17 cellular contexts compared by ENCODE assay signal in genomic region chr1:200525167-200526123, GRCh38.
A peak's percentile ranks its signal among the peaks of the same experiment; 100 is the strongest.
DNase-seq lines count a peak whose midpoint lies in the region; ATAC-seq, FAIRE-seq and TF ChIP-seq lines count a peak whose summit lies in the region.
"Had no signal": no experiment of that assay in that cellular context is flagged by ENCODE, and none has a peak within 500 bp of the region (broad histone marks: within the 10 kb centered on the region; RNA-seq: fewer than 3 reads in every experiment).

No MANE protein-coding gene starts in this region.

- intact Hi-C loops in GM12878 (cut with micrococcal nuclease; ENCODE audit: unreplicated experiment): no loop called here

- CTCF ChIA-PET in A549 (lab: Yijun Ruan, JAX): interaction anchor here (1.5 kb wide), 1 partner anchor 16 kb away, joined by 4 read pairs; no protein-coding TSS in a partner anchor
- CTCF ChIA-PET in GM12878 (lab: Yijun Ruan, JAX): interaction anchor here (1.0 kb wide), 1 partner anchor 14 kb away, joined by 4 read pairs; no protein-coding TSS in a partner anchor

- BruUV-seq in GM12878 (replicated peaks; lab: Mats Ljungman, UMichigan): no TSS peak

- H3K9me3 Mint-ChIP-seq in mesothelial cell of epicardium: no peaks in the 10 kb centered on the region
- H3K9me3 Mint-ChIP-seq: activated CD4-positive, alpha-beta memory T cell treated with anti-CD3 and anti-CD28 coated beads for 36 hours; activated T-helper 1 cell treated with anti-CD3 and anti-CD28 coated beads, Interleukin-12 subunit alpha, Interleukin-12 subunit beta, Interleukin-2, Interleukin-4 antibody, amounts not matched to agents 30 ng/mL and 10 ng/mL and 1 ng/mL, durations not matched to agents 14 hours and 24 hours and 36 hours; memory B cell had no signal

- H3K79me2 ChIP-seq in GM12878 (ENCODE audit: control insufficient read depth, insufficient read depth, low read length): no peaks in the 10 kb centered on the region

- FAIRE-seq in A549 (lab: Jason Lieb, UNC) (no peak), GM12878 (lab: Jason Lieb, UNC) (no peak)
- FAIRE-seq: urothelium cell line had no signal

- no peaks in the 10 kb centered on the region for H3K27me3 Mint-ChIP-seq in mesothelial cell of epicardium (ENCODE audit: low read depth)
- H3K27me3 Mint-ChIP-seq: memory B cell had no signal

- H3K9me3 ChIP-seq in A549 (no peaks in the 10 kb centered on the region), GM12878 (replicated peaks; ENCODE audit: control insufficient read depth, insufficient read depth, low read length) (no peaks in the 10 kb centered on the region)
- H3K9me3 ChIP-seq: esophagus squamous epithelium, right lobe of liver, SJCRH30 had no signal

- ATAC-seq in A549: no peak
- ATAC-seq in GM18858 (IDR thresholded peaks at IDR 0.05; ENCODE audit: unreplicated experiment): peak; percentile 34
- peak; percentile 33; the same call in 2 of the 3 replicates for ATAC-seq in GM12878
- no peak for ATAC-seq in GM21423 (IDR thresholded peaks at IDR 0.05; ENCODE audit: unreplicated experiment)

- peaks cover 12% of the 10 kb centered on the region for H3K4me1 Mint-ChIP-seq in mesothelial cell of epicardium

- no peak overlapping the region for H3K4me3 Mint-ChIP-seq in mesothelial cell of epicardium
- H3K4me3 Mint-ChIP-seq: activated CD4-positive, alpha-beta memory T cell treated with anti-CD3 and anti-CD28 coated beads for 36 hours; activated T-helper 1 cell treated with anti-CD3 and anti-CD28 coated beads, Interleukin-12 subunit alpha, Interleukin-12 subunit beta, Interleukin-2, Interleukin-4 antibody, amounts not matched to agents 30 ng/mL and 10 ng/mL and 1 ng/mL, durations not matched to agents 14 hours and 24 hours and 36 hours; memory B cell had no signal

- no peak for DNase-seq in A549 (ENCODE audit: low read depth in 1 of 2, low spot score in 1 of 2)
- DNase-seq in GM12878 (ENCODE audit: low read depth, low spot score): no peak
- DNase-seq in mesothelial cell of epicardium (ENCODE audit: low spot score in 2 of 2, unreplicated experiment in 2 of 2): no peak
- no peak for DNase-seq in NCI-H524 (lab: John Stamatoyannopoulos, UW)
- DNase-seq in SHP77 treated with DMSO at 0.1 percent for 48 hours (lab: John Stamatoyannopoulos, UW): no peak
- DNase-seq in SHP77 (lab: John Stamatoyannopoulos, UW): no peak
- DNase-seq: activated CD4-positive, alpha-beta memory T cell treated with anti-CD3 and anti-CD28 coated beads for 36 hours; esophagus squamous epithelium; MM.1S; right lobe of liver; SJCRH30; stimulated activated CD4-positive, alpha-beta T cell treated with anti-CD3 and anti-CD28 coated beads, Interleukin-4, amount 100 ng/mL, for 24 hours had no signal

- POLR2A ChIA-PET in A549 (lab: Yijun Ruan, JAX) (no interaction called here), GM12878 (lab: Charles Lee) (interaction anchor here (0.7 kb wide), 1 partner anchor 10 kb away, joined by 3 read pairs; no protein-coding TSS in a partner anchor)

- no peaks in the 10 kb centered on the region for H4K20me1 ChIP-seq in GM12878 (ENCODE audit: control insufficient read depth, insufficient read depth)

- H3K36me3 Mint-ChIP-seq in mesothelial cell of epicardium: no peaks in the 10 kb centered on the region
- H3K36me3 Mint-ChIP-seq: activated CD4-positive, alpha-beta memory T cell treated with anti-CD3 and anti-CD28 coated beads for 36 hours; memory B cell had no signal

- no peak for TF ChIP-seq CTCF in A549 (IDR thresholded peaks at IDR 0.05)
- TF ChIP-seq CTCF in GM12878 (IDR thresholded peaks at IDR 0.05 in 2 of 3, conservative IDR thresholded peaks at IDR 0.05 in 1 of 3; ENCODE audit: control insufficient read depth in 2 of 3, extremely low read depth in 1 of 3, insufficient read depth in 1 of 3, low read depth in 3 of 3, low read length in 3 of 3): no peak
- no peak for TF ChIP-seq CTCF in mesothelial cell of epicardium (IDR thresholded peaks at IDR 0.05; ENCODE audit: unreplicated experiment)

- H3K27ac ChIP-seq in A549 (no peak overlapping the region), GM12878 (ENCODE audit: control insufficient read depth, insufficient read depth) (no peak overlapping the region)
- H3K27ac ChIP-seq: esophagus squamous epithelium, right lobe of liver, SJCRH30 had no signal

- SMC1A ChIA-PET in GM12878 (lab: Charles Lee; ENCODE audit: uncharacterized antibody, unreplicated experiment): no interaction called here

- no peak overlapping the region for H2AFZ ChIP-seq in GM12878 (ENCODE audit: control insufficient read depth, low read depth, low read length)

- TF ChIP-seq EP300 in A549 (IDR thresholded peaks at IDR 0.05): no peak
- no peak for TF ChIP-seq EP300 in GM12878 (IDR thresholded peaks at IDR 0.05; ENCODE audit: borderline replicate concordance in 1 of 2, control insufficient read depth in 1 of 2, low read depth in 2 of 2, low read length in 2 of 2)

- no peaks in the 10 kb centered on the region for H3K27me3 ChIP-seq in GM12878 (replicated peaks in 1 of 2; ENCODE audit: control insufficient read depth in 2 of 2, insufficient read depth in 2 of 2, low read length in 1 of 2)
- H3K27me3 ChIP-seq: esophagus squamous epithelium, right lobe of liver, SJCRH30 had no signal

- 68% methylated on average over 8 of the region's 8 CpGs for WGBS in A549 (ENCODE audit: missing lambda C conversion rate)
- 54% methylated on average over 8 of the region's 8 CpGs for WGBS in GM12878 (ENCODE audit: insufficient coverage, insufficient replicate concordance, low lambda C conversion rate, missing lambda C conversion rate)

- H3K27ac Mint-ChIP-seq in mesothelial cell of epicardium: peak overlapping the region; percentile 64
- H3K27ac Mint-ChIP-seq: activated CD4-positive, alpha-beta memory T cell treated with anti-CD3 and anti-CD28 coated beads for 36 hours; activated T-helper 1 cell treated with anti-CD3 and anti-CD28 coated beads, Interleukin-12 subunit alpha, Interleukin-12 subunit beta, Interleukin-2, Interleukin-4 antibody, amounts not matched to agents 30 ng/mL and 10 ng/mL and 1 ng/mL, durations not matched to agents 14 hours and 24 hours and 36 hours; memory B cell had no signal

- in situ Hi-C loops in GM12878 (cut with MboI): no loop called here

- TF ChIP-seq POLR2A in A549 (IDR thresholded peaks at IDR 0.05; ENCODE audit: low read length): no peak
- no peak for TF ChIP-seq POLR2A in GM12878 (IDR thresholded peaks at IDR 0.05; ENCODE audit: low read depth, low read length)

- no peak overlapping the region for H3K4me2 ChIP-seq in A549
- H3K4me2 ChIP-seq in GM12878 (ENCODE audit: control insufficient read depth, insufficient read depth): no peak overlapping the region

- no peaks in the 10 kb centered on the region for H3K36me3 ChIP-seq in GM12878 (ENCODE audit: control insufficient read depth in 2 of 2, insufficient read depth in 2 of 2, low read length in 1 of 2)
- H3K36me3 ChIP-seq: esophagus squamous epithelium, right lobe of liver, SJCRH30 had no signal

- TF ChIP-seq RAD21 in A549 (conservative IDR thresholded peaks at IDR 0.05 in 1 of 2, IDR thresholded peaks at IDR 0.05 in 1 of 2) (no peak), GM12878 (IDR thresholded peaks at IDR 0.05; ENCODE audit: insufficient read depth, low read depth, low read length) (no peak)

- H3K4me1 ChIP-seq in A549 (no peaks in the 10 kb centered on the region), GM12878 (ENCODE audit: control insufficient read depth, insufficient read depth, low read length) (peaks cover 11% of the 10 kb centered on the region)
- H3K4me1 ChIP-seq: esophagus squamous epithelium, right lobe of liver, SJCRH30 had no signal

- H3K9ac ChIP-seq in GM12878 (ENCODE audit: control insufficient read depth, insufficient read depth, low read length): no peak overlapping the region

- RAD21 ChIA-PET in GM12878 (lab: Charles Lee; ENCODE audit: unreplicated experiment): no interaction called here

- H3K4me3 ChIP-seq in A549: no peak overlapping the region
- no peak overlapping the region for H3K4me3 ChIP-seq in GM12878
- H3K4me3 ChIP-seq: esophagus squamous epithelium, right lobe of liver, SJCRH30 had no signal

TF ChIP-seq in A549, 52 proteins besides CTCF, POLR2A, EP300 and RAD21:
- TF ChIP-seq KDM5A (IDR thresholded peaks at IDR 0.05) (no peak), MAFK (IDR thresholded peaks at IDR 0.05; ENCODE audit: partially characterized antibody) (peak; percentile 30)
TF ChIP-seq in A549: peak in this region for 1.

TF ChIP-seq in GM12878, 131 proteins besides CTCF, POLR2A, EP300 and RAD21:
- 0 out of 2 replicates have a peak, but pooled peaks have one; percentile 17 for TF ChIP-seq RUNX3 (IDR thresholded peaks at IDR 0.05; ENCODE audit: low read length)
- no peak for TF ChIP-seq ZNF622 (IDR thresholded peaks at IDR 0.05)
TF ChIP-seq in GM12878: peak in this region for 1.

Comparison
In these comparisons a context has a peak if more than half of its experiments do, and no peak if none do; other contexts are left out.
1. ATAC-seq: peak in GM18858 (single experiment) and GM12878 (single experiment); none in A549 (0 of 2) and GM21423 (single experiment).